17 cellular contexts compared by ENCODE assay signal in the genomic region with DNA sequence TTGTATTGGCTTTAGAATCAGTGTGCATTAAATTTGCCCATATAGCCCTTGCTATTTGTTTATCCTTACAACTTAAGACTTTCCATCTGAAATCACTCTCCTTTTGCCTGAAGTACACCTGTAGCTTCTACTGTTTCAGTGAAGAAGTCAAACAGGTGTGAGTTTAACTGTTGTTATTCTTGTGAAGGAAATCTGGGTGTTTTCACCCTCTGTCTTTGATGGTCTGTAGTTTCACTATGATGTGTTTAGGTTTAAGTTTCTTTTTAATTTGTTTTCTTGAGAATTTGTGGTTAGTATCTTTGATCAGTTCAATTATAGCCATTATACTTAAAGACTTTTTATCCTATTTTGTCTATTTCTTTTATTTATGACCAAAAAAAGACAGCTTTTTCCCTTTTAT.
DNase-seq lines count a peak whose midpoint lies in the region; ATAC-seq and TF ChIP-seq lines count a peak whose summit lies in the region.
"Had no signal": no experiment of that assay in that cellular context is flagged by ENCODE, and none has a peak within 500 bp of the region (broad histone marks: within the 10 kb centered on the region; RNA-seq: fewer than 3 reads in every experiment).

No MANE protein-coding gene starts in this region.

- intact Hi-C loops in aorta (cut with DNase I): no loop called here

- H3K4me3 Mint-ChIP-seq in CD4-positive, CD25-positive, alpha-beta regulatory T cell: peak overlapping the region; percentile 15 to 30 (median 26)

- CTCF ChIA-PET in HEK293 (lab: Yijun Ruan, JAX): no interaction called here

- peaks cover 15 to 40% (median 27%) of the 10 kb centered on the region in 4 donors for H3K4me1 Mint-ChIP-seq in CD4-positive, CD25-positive, alpha-beta regulatory T cell

- peak in 1 of 2 donors; percentile 34 for ATAC-seq in CD4-positive, CD25-positive, alpha-beta regulatory T cell (ENCODE audit: low read depth in 2 of 2)
- ATAC-seq in GM18873 (IDR thresholded peaks at IDR 0.05; ENCODE audit: low FRiP score, unreplicated experiment) (peak; percentile 68), HG03439 (IDR thresholded peaks at IDR 0.05; ENCODE audit: unreplicated experiment) (peak; percentile 69), aorta (ENCODE audit: low FRiP score) (no peak), HG02840 (IDR thresholded peaks at IDR 0.05; ENCODE audit: low FRiP score, unreplicated experiment) (no peak)
- ATAC-seq: left colon, Panc1 had no signal

- peak in 2 of 3 donors; percentile 11 to 84 for DNase-seq in CD4-positive, CD25-positive, alpha-beta regulatory T cell
- no peak for DNase-seq in aorta
- DNase-seq in foreskin melanocyte: no peak
- DNase-seq in NCI-H2107 treated with DMSO at 0.1 percent for 48 hours (lab: John Stamatoyannopoulos, UW; ENCODE audit: unreplicated experiment): no peak
- DNase-seq: activated CD4-positive, CD25-positive, alpha-beta regulatory T cell treated with anti-CD3 and anti-CD28 coated beads, Interleukin-2, amount 50 U/mL, for 72 hours; activated T-cell treated with anti-CD3 and anti-CD28 coated beads, Interleukin-2, amount 50 U/mL, for 48 hours; cortex of kidney; GDM1; left colon; NCI-H1436 had no signal

- peak overlapping the region; percentile 27 to 80 (median 50) for H3K27ac Mint-ChIP-seq in CD4-positive, CD25-positive, alpha-beta regulatory T cell

- H3K4me3 ChIP-seq in CD4-positive, CD25-positive, alpha-beta regulatory T cell (ENCODE audit: low read depth, low read length): peak overlapping the region; percentile 38
- H3K4me3 ChIP-seq in HEK293 (ENCODE audit: low read depth, low read length) (no peak overlapping the region), aorta (ENCODE audit: low read length in 2 of 2) (no peak overlapping the region)
- H3K4me3 ChIP-seq: ascending aorta, hepatocyte had no signal

- H3K36me3 Mint-ChIP-seq in CD4-positive, CD25-positive, alpha-beta regulatory T cell: peaks cover 8% of the 10 kb centered on the region

- no peaks in the 10 kb centered on the region for H3K27me3 Mint-ChIP-seq in CD4-positive, CD25-positive, alpha-beta regulatory T cell

- H3K9me3 ChIP-seq in CD4-positive, CD25-positive, alpha-beta regulatory T cell (ENCODE audit: control insufficient read depth in 2 of 2, low read length in 2 of 2): no peaks in the 10 kb centered on the region
- H3K9me3 ChIP-seq in HEK293 (ENCODE audit: control insufficient read depth, insufficient read depth, low read depth, low read length): no peaks in the 10 kb centered on the region
- no peaks in the 10 kb centered on the region for H3K9me3 ChIP-seq in aorta (ENCODE audit: control insufficient read depth, low read length)
- H3K9me3 ChIP-seq: ascending aorta had no signal

- peaks cover 0 to 3% (median 0%) of the 10 kb centered on the region in 7 donors for H3K9me3 Mint-ChIP-seq in CD4-positive, CD25-positive, alpha-beta regulatory T cell

- H3K36me3 ChIP-seq in CD4-positive, CD25-positive, alpha-beta regulatory T cell (ENCODE audit: control insufficient read depth, insufficient read depth, low read length): no peaks in the 10 kb centered on the region
- H3K36me3 ChIP-seq in HEK293 (ENCODE audit: control insufficient read depth in 2 of 2, insufficient read depth in 1 of 2, low read length in 2 of 2) (no peaks in the 10 kb centered on the region), aorta (ENCODE audit: control insufficient read depth in 1 of 2, insufficient read depth in 2 of 2, low read length in 1 of 2) (no peaks in the 10 kb centered on the region)
- H3K36me3 ChIP-seq: ascending aorta had no signal

- H3K27ac ChIP-seq in CD4-positive, CD25-positive, alpha-beta regulatory T cell (ENCODE audit: insufficient read depth, low read length, poor library complexity, severe bottlenecking): peak overlapping the region; percentile 8
- H3K27ac ChIP-seq in HEK293 (ENCODE audit: extremely low read depth, low read depth, low read length) (no peak overlapping the region), aorta (ENCODE audit: low read depth in 1 of 2, low read length in 2 of 2) (no peak overlapping the region)
- H3K27ac ChIP-seq: ascending aorta, hepatocyte had no signal

- TF ChIP-seq CTCF in HEK293 (tag by site-specific recombination; IDR thresholded peaks at IDR 0.05): no peak

- no peaks in the 10 kb centered on the region for H3K27me3 ChIP-seq in CD4-positive, CD25-positive, alpha-beta regulatory T cell (ENCODE audit: control insufficient read depth, insufficient read depth, low read length)
- H3K27me3 ChIP-seq in aorta (ENCODE audit: control insufficient read depth in 1 of 2, insufficient read depth in 2 of 2, low read length in 1 of 2): no peaks in the 10 kb centered on the region
- H3K27me3 ChIP-seq: ascending aorta, hepatocyte had no signal

- H3K4me1 ChIP-seq in CD4-positive, CD25-positive, alpha-beta regulatory T cell (ENCODE audit: control insufficient read depth, insufficient read depth, low read length, poor library complexity, severe bottlenecking): peaks cover 20% of the 10 kb centered on the region
- H3K4me1 ChIP-seq in HEK293 (ENCODE audit: control insufficient read depth, insufficient read depth, low read length) (peaks cover 17% of the 10 kb centered on the region), aorta (ENCODE audit: control insufficient read depth in 1 of 2, insufficient read depth in 2 of 2, low read length in 2 of 2) (no peaks in the 10 kb centered on the region)
- H3K4me1 ChIP-seq: ascending aorta had no signal

- POLR2A ChIA-PET in HEK293 (lab: Yijun Ruan, JAX): no interaction called here

TF ChIP-seq in HEK293, 187 proteins besides CTCF, POLR2A, EP300 and RAD21:
- TF ChIP-seq ZNF341 (tag by site-specific recombination; IDR thresholded peaks at IDR 0.05; ENCODE audit: low read depth) (no peak), ZNF133 (tag by site-specific recombination; IDR thresholded peaks at IDR 0.05) (no peak), ZFP37 (tag by site-specific recombination; IDR thresholded peaks at IDR 0.05) (no peak), SP7 (tag by site-specific recombination; IDR thresholded peaks at IDR 0.05) (no peak), RBAK (tag by site-specific recombination; IDR thresholded peaks at IDR 0.05) (no peak), ZBTB17 (tag by site-specific recombination; IDR thresholded peaks at IDR 0.05) (no peak), ZNF169 (tag by site-specific recombination; IDR thresholded peaks at IDR 0.05) (no peak), ZNF221 (tag by site-specific recombination; IDR thresholded peaks at IDR 0.05; ENCODE audit: borderline replicate concordance) (no peak), ZNF501 (tag by site-specific recombination; IDR thresholded peaks at IDR 0.05) (no peak), ZNF335 (tag by site-specific recombination; conservative IDR thresholded peaks at IDR 0.05) (no peak), SCRT1 (tag by site-specific recombination; IDR thresholded peaks at IDR 0.05; ENCODE audit: borderline replicate concordance) (peak; percentile 53; the same call in 1 of the 2 replicates), GLIS1 (tag by site-specific recombination; IDR thresholded peaks at IDR 0.05) (no peak), ZNF433 (tag by site-specific recombination; IDR thresholded peaks at IDR 0.05; ENCODE audit: low read depth) (no peak), SCRT2 (tag by site-specific recombination; IDR thresholded peaks at IDR 0.05) (peak; percentile 81)
- TF ChIP-seq, protein P1, sequence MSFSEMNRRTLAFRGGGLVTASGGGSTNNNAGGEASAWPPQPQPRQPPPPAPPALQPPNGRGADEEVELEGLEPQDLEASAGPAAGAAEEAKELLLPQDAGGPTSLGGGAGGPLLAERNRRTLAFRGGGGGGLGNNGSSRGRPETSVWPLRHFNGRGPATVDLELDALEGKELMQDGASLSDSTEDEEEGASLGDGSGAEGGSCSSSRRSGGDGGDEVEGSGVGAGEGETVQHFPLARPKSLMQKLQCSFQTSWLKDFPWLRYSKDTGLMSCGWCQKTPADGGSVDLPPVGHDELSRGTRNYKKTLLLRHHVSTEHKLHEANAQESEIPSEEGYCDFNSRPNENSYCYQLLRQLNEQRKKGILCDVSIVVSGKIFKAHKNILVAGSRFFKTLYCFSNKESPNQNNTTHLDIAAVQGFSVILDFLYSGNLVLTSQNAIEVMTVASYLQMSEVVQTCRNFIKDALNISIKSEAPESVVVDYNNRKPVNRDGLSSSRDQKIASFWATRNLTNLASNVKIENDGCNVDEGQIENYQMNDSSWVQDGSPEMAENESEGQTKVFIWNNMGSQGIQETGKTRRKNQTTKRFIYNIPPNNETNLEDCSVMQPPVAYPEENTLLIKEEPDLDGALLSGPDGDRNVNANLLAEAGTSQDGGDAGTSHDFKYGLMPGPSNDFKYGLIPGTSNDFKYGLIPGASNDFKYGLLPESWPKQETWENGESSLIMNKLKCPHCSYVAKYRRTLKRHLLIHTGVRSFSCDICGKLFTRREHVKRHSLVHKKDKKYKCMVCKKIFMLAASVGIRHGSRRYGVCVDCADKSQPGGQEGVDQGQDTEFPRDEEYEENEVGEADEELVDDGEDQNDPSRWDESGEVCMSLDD (tag by site-specific recombination; IDR thresholded peaks at IDR 0.05): no peak

Comparison
In these comparisons a context has a peak if more than half of its experiments do, and no peak if none do; other contexts are left out.
1. ATAC-seq: peak in GM18873 (single experiment) and HG03439 (single experiment); none in aorta (single experiment) and HG02840 (single experiment).
2. DNase-seq: peak in CD4-positive, CD25-positive, alpha-beta regulatory T cell (2 of 3); none in aorta (0 of 2), foreskin melanocyte (single experiment) and NCI-H2107 treated with DMSO at 0.1 percent for 48 hours (single experiment).